Comparison of ENCODE assay signal across 9 cellular contexts in genomic region chr16:87765776-87766484, GRCh38. TPM values are rescaled to one million over a fixed set of nuclear protein-coding genes. Genes with fewer than 3 reads are reported as not detected.
DNase-seq lines count a peak whose midpoint lies in the region; ATAC-seq, FAIRE-seq and TF ChIP-seq lines count a peak whose summit lies in the region.
"Had no signal": no experiment of that assay in that cellular context is flagged by ENCODE, and none has a peak within 500 bp of the region (broad histone marks: within the 10 kb centered on the region; RNA-seq: fewer than 3 reads in every experiment).

Gene KLHDC4, minus strand, starts transcription at chr16:87765986. Its CDS starts 96 bp downstream, at chr16:87765890.

- H3K9ac ChIP-seq in BLaER1 treated with 17β-estradiol and CSF1 and Interleukin-3, amounts not matched to agents 10 nM and 100 nM: peak within 1 kb of the TSS; percentile 86 to 97 (median 92)
- H3K9ac ChIP-seq in endothelial cell of umbilical vein (replicated peaks; ENCODE audit: extremely low read depth, insufficient read depth, low read length): peak within 1 kb of the TSS; percentile 92

- peaks cover 29 to 39% (median 35%) of the 10 kb centered on the region in 11 experiments for H3K36me3 ChIP-seq in BLaER1 treated with 17β-estradiol and CSF1 and Interleukin-3, amounts not matched to agents 10 nM and 100 nM
- H3K36me3 ChIP-seq in OCI-LY7 (ENCODE audit: insufficient read depth, low read length): peaks cover 40% of the 10 kb centered on the region
- peaks cover 3 to 7% of the 10 kb centered on the region in 2 experiments for H3K36me3 ChIP-seq in endothelial cell of umbilical vein (ENCODE audit: control insufficient read depth in 2 of 2, extremely low read depth in 1 of 2, insufficient read depth in 2 of 2, low read length in 2 of 2)

- H3K4me2 ChIP-seq in BLaER1 treated with 17β-estradiol and CSF1 and Interleukin-3, amounts not matched to agents 10 nM and 100 nM: peak within 1 kb of the TSS; percentile 89 to 100 (median 98)
- H3K4me2 ChIP-seq in OCI-LY7 (ENCODE audit: low read length) (peak within 1 kb of the TSS; percentile 100), endothelial cell of umbilical vein (ENCODE audit: insufficient read depth, low read length) (peak within 1 kb of the TSS; percentile 80)

- peak; percentile 87 for TF ChIP-seq POLR2A in endothelial cell of umbilical vein (IDR thresholded peaks at IDR 0.05; ENCODE audit: low read depth, low read length)

- peak; percentile 83 for FAIRE-seq in endothelial cell of umbilical vein (lab: Jason Lieb, UNC)
- FAIRE-seq: endometrium had no signal

- dilution Hi-C loops in endothelial cell of umbilical vein (cut with MboI; ENCODE audit: extremely low pct_ligation_motif_present, low sequenced_read_pairs): no loop called here

- BruUV-seq in OCI-LY7 (replicated peaks; lab: Mats Ljungman, UMichigan): TSS peak; percentile 94
- TSS peak; percentile 93 for BruUV-seq in endothelial cell of umbilical vein (replicated peaks; lab: Mats Ljungman, UMichigan)

- no peaks in the 10 kb centered on the region for H3K9me3 ChIP-seq in BLaER1 treated with 17β-estradiol and CSF1 and Interleukin-3, amounts not matched to agents 10 nM and 100 nM (replicated peaks in 1 of 11)
- H3K9me3 ChIP-seq in OCI-LY7 (ENCODE audit: low read length): no peaks in the 10 kb centered on the region
- H3K9me3 ChIP-seq in endothelial cell of umbilical vein (replicated peaks; ENCODE audit: control insufficient read depth, insufficient read depth, low read length): no peaks in the 10 kb centered on the region

- ATAC-seq in HG03565 (IDR thresholded peaks at IDR 0.05; ENCODE audit: unreplicated experiment): peak; percentile 70

- H3K4me1 ChIP-seq in BLaER1 treated with 17β-estradiol and CSF1 and Interleukin-3, amounts not matched to agents 10 nM and 100 nM: peaks cover 19 to 65% (median 46%) of the 10 kb centered on the region in 10 experiments
- peaks cover 62% of the 10 kb centered on the region for H3K4me1 ChIP-seq in OCI-LY7 (ENCODE audit: insufficient read depth, low read length, poor library complexity, severe bottlenecking)
- H3K4me1 ChIP-seq in endothelial cell of umbilical vein (ENCODE audit: control insufficient read depth, extremely low read depth, insufficient read depth, low read length): peaks cover 8% of the 10 kb centered on the region

- peaks cover 0 to 46% (median 34%) of the 10 kb centered on the region in 11 experiments; a peak in 15 of 22 replicates for H4K20me1 ChIP-seq in BLaER1 treated with 17β-estradiol and CSF1 and Interleukin-3, amounts not matched to agents 10 nM and 100 nM
- H4K20me1 ChIP-seq in OCI-LY7 (ENCODE audit: insufficient read depth, low read length) (peaks cover 24% of the 10 kb centered on the region; the same call in 1 of the 2 replicates), endothelial cell of umbilical vein (replicated peaks; ENCODE audit: control insufficient read depth, extremely low read depth, insufficient read depth, low read length) (no peaks in the 10 kb centered on the region)

- H3K4me3 ChIP-seq in BLaER1 treated with 17β-estradiol and CSF1 and Interleukin-3, amounts not matched to agents 10 nM and 100 nM: peak within 1 kb of the TSS; percentile 82 to 100 (median 96)
- peak within 1 kb of the TSS; percentile 86 for H3K4me3 ChIP-seq in OCI-LY7 (ENCODE audit: low read depth, low read length, poor library complexity, severe bottlenecking)
- peak within 1 kb of the TSS; percentile 55 to 82 (median 78) for H3K4me3 ChIP-seq in endothelial cell of umbilical vein (replicated peaks in 1 of 3; ENCODE audit: insufficient read depth in 1 of 3, low read depth in 1 of 3, low read length in 3 of 3)

- H3K27ac ChIP-seq in BLaER1 treated with 17β-estradiol and CSF1 and Interleukin-3, amounts not matched to agents 10 nM and 100 nM: peak within 1 kb of the TSS; percentile 88 to 96 (median 93)
- H3K27ac ChIP-seq in OCI-LY7 (ENCODE audit: low read depth, low read length, poor library complexity, severe bottlenecking) (peak within 1 kb of the TSS; percentile 75), endothelial cell of umbilical vein (ENCODE audit: insufficient read depth, low read depth, low read length) (peak within 1 kb of the TSS; percentile 92)

- DNase-seq in GM19240 (ENCODE audit: insufficient read length, low spot score) (peak; percentile 87), OCI-LY7 (ENCODE audit: low spot score) (peak; percentile 91), endothelial cell of umbilical vein (ENCODE audit: low read depth, low spot score) (peak; percentile 86), midbrain (lab: John Stamatoyannopoulos, UW) (peak; percentile 91)
- DNase-seq in activated CD8-positive, alpha-beta memory T cell treated with anti-CD3 and anti-CD28 coated beads, Interleukin-2, amount 50 U/mL, for 48 hours: peak; percentile 96
- peak; percentile 81 to 82 for DNase-seq in stimulated activated CD8-positive, alpha-beta memory T cell treated with anti-CD3 and anti-CD28 coated beads, Interleukin-15, amount 100 ng/mL, for 48 hours (ENCODE audit: low read depth in 2 of 2)

- no peaks in the 10 kb centered on the region for H3K27me3 ChIP-seq in BLaER1 treated with 17β-estradiol and CSF1 and Interleukin-3, amounts not matched to agents 10 nM and 100 nM
- H3K27me3 ChIP-seq in endothelial cell of umbilical vein (ENCODE audit: control insufficient read depth in 2 of 2, insufficient read depth in 2 of 2, low read length in 2 of 2): no peaks in the 10 kb centered on the region

- H3K79me2 ChIP-seq in OCI-LY7 (ENCODE audit: insufficient read depth, low read depth, low read length): peaks cover 54% of the 10 kb centered on the region
- peaks cover 31% of the 10 kb centered on the region for H3K79me2 ChIP-seq in endothelial cell of umbilical vein (ENCODE audit: control insufficient read depth, insufficient read depth, low read length)

- H2AFZ ChIP-seq in OCI-LY7 (ENCODE audit: low read length): peak within 1 kb of the TSS; percentile 68
- H2AFZ ChIP-seq in endothelial cell of umbilical vein (ENCODE audit: low read depth, low read length): peak within 1 kb of the TSS; percentile 90

- CTCF ChIA-PET in OCI-LY7 (lab: Charles Lee; ENCODE audit: unreplicated experiment): no interaction called here
- CTCF ChIA-PET in endothelial cell of umbilical vein (lab: Charles Lee): interaction anchor here (1.7 to 5.8 kb wide), 4 partner anchors 13 to 178 kb away, joined by 5 to 198 read pairs (median 34); partner anchors contain the start of gene SLC7A5

- H3K9me2 ChIP-seq in OCI-LY7 (ENCODE audit: insufficient read depth, low read length): no peaks in the 10 kb centered on the region

- H3K9me1 ChIP-seq in endothelial cell of umbilical vein (replicated peaks; ENCODE audit: control insufficient read depth, extremely low read depth, insufficient read depth, low read length): no peaks in the 10 kb centered on the region

- TF ChIP-seq CTCF in OCI-LY7 (conservative IDR thresholded peaks at IDR 0.05; ENCODE audit: low read length): no peak
- TF ChIP-seq CTCF in endothelial cell of umbilical vein (IDR thresholded peaks at IDR 0.05; ENCODE audit: extremely low read depth in 1 of 2, insufficient read depth in 1 of 2, low read depth in 1 of 2, low read length in 2 of 2): no peak

- POLR2A ChIA-PET in OCI-LY7 (lab: Charles Lee): interaction anchor here (0.9 to 2.0 kb wide), 5 partner anchors 9 to 102 kb away, joined by 3 to 8 read pairs (median 6); no protein-coding TSS in a partner anchor
- POLR2A ChIA-PET in endothelial cell of umbilical vein (lab: Charles Lee): interaction anchor here (1.0 to 1.1 kb wide), 3 partner anchors 13 to 102 kb away, joined by 3 to 5 read pairs (median 3); no protein-coding TSS in a partner anchor

- intact Hi-C loops in OCI-LY7 (cut with micrococcal nuclease; ENCODE audit: unreplicated experiment): loop anchor here (2.0 to 5.0 kb wide), 2 partner anchors 44 to 65 kb away; no protein-coding TSS in a partner anchor
- intact Hi-C loops in endothelial cell of umbilical vein (cut with micrococcal nuclease): loop anchor here (5.0 to 10.0 kb wide), 2 partner anchors 129 to 361 kb away; no protein-coding TSS in a partner anchor

TF ChIP-seq in endothelial cell of umbilical vein, 7 proteins besides CTCF, POLR2A, EP300 and RAD21:
- TF ChIP-seq, protein P1, sequence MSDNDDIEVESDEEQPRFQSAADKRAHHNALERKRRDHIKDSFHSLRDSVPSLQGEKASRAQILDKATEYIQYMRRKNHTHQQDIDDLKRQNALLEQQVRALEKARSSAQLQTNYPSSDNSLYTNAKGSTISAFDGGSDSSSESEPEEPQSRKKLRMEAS (IDR thresholded peaks at IDR 0.05; ENCODE audit: insufficient read depth, insufficient read length): peak; percentile 48
- TF ChIP-seq FOS (IDR thresholded peaks at IDR 0.05; ENCODE audit: borderline replicate concordance, insufficient read depth, low read length) (no peak), POLR2AphosphoS5 (IDR thresholded peaks at IDR 0.05; ENCODE audit: insufficient read depth, low read depth, low read length) (peak; percentile 82)

RNA-seq across cellular contexts. Expression of gene KLHDC4, which starts in this region (rescaled TPM):
- total RNA-seq in OCI-LY7 (2014; rRNA removed; shearing (Covaris generic)): 146 and 147 TPM in 2 replicates
- total RNA-seq in OCI-LY7 (2022) (213 and 233 TPM in 2 replicates), endothelial cell of umbilical vein (46.2 and 46.7 TPM in 2 replicates)
- 24.7 and 25.9 TPM in 2 replicates for polyA plus RNA-seq in endothelial cell of umbilical vein
- polyA plus RNA-seq in endothelial cell of umbilical vein (2011; cell fraction: cytosol; rRNA removed): 21.3 and 24.8 TPM in 2 replicates
- polyA plus RNA-seq in endothelial cell of umbilical vein (2011; cell fraction: nucleus; rRNA removed): 107 and 108 TPM in 2 replicates
- polyA plus RNA-seq in endothelial cell of umbilical vein (2012): 27.8 and 31.8 TPM in 2 replicates
- polyA minus RNA-seq in endothelial cell of umbilical vein: 26.7 and 37.8 TPM in 2 replicates
- polyA minus RNA-seq in endothelial cell of umbilical vein (2011; cell fraction: cytosol; rRNA and poly(A)+ RNA removed): 21.0 TPM
- 46.8 and 65.8 TPM in 2 replicates for polyA minus RNA-seq in endothelial cell of umbilical vein (2011; cell fraction: nucleus; rRNA and poly(A)+ RNA removed)

Comparison
In these comparisons a context has a peak if more than half of its experiments do, and no peak if none do; other contexts are left out.
1. Peak in every context shown above with its lines: DNase-seq, ATAC-seq, H3K4me3 ChIP-seq and H3K27ac ChIP-seq.